1 cellular context compared by ENCODE assay signal in the genomic region with DNA sequence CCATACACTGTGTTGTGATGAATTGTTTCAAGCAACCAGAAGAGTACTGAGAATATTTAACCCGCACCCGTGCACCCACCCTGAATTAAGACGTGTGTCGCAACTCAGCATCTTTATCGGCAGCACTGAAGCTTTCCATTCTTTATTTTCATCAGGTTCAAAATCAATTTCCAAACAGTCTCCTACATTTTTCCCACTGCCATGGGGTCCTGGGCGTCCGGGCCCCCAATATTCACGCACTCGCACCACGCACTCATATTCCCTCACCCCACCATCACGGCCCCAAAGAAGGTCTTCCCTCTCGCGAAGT.
TF ChIP-seq lines count a peak whose summit lies in the region.

No MANE protein-coding gene starts in this region.

TF ChIP-seq in endothelial cell of umbilical vein, 7 proteins besides CTCF, POLR2A, EP300 and RAD21:
- TF ChIP-seq EZH2 (IDR thresholded peaks at IDR 0.05; ENCODE audit: borderline replicate concordance, low read depth, low read length, severe bottlenecking) (no peak), POLR2AphosphoS5 (IDR thresholded peaks at IDR 0.05; ENCODE audit: insufficient read depth, low read depth, low read length) (no peak), JUN (IDR thresholded peaks at IDR 0.05; ENCODE audit: borderline replicate concordance, insufficient read depth, insufficient read length, low read depth) (no peak), GATA2 (IDR thresholded peaks at IDR 0.05; ENCODE audit: insufficient read depth, insufficient read length, low read depth, low read length) (no peak), FOS (IDR thresholded peaks at IDR 0.05; ENCODE audit: borderline replicate concordance, insufficient read depth, low read length) (no peak), MYC (IDR thresholded peaks at IDR 0.05; ENCODE audit: low read depth, low read length) (no peak)
- TF ChIP-seq, protein P1, sequence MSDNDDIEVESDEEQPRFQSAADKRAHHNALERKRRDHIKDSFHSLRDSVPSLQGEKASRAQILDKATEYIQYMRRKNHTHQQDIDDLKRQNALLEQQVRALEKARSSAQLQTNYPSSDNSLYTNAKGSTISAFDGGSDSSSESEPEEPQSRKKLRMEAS (IDR thresholded peaks at IDR 0.05; ENCODE audit: insufficient read depth, insufficient read length): no peak
TF ChIP-seq in endothelial cell of umbilical vein: peak in this region for 0.
